Comparison of ENCODE assay signal across 9 cellular contexts in genomic region chr5:169980418-169981053, GRCh38. TPM values are rescaled to one million over a fixed set of nuclear protein-coding genes. Genes with fewer than 3 reads are reported as not detected.
A peak's percentile ranks its signal among the peaks of the same experiment; 100 is the strongest.
DNase-seq lines count a peak whose midpoint lies in the region; ATAC-seq, FAIRE-seq and TF ChIP-seq lines count a peak whose summit lies in the region.
"Had no signal": no experiment of that assay in that cellular context is flagged by ENCODE, and none has a peak within 500 bp of the region (broad histone marks: within the 10 kb centered on the region; RNA-seq: fewer than 3 reads in every experiment).

Gene INSYN2B (minus strand): TSS chr5:169980495. CDS start chr5:169883898, 96,597 bp downstream.

- H3K4me1 ChIP-seq in mesenchymal stem cell (ENCODE audit: control insufficient read depth, insufficient read depth, low read depth, low read length) (peaks cover 9% of the 10 kb centered on the region), testis (no peaks in the 10 kb centered on the region)

- peak; percentile 71 for TF ChIP-seq CTCF in epithelial cell of esophagus (IDR thresholded peaks at IDR 0.05; ENCODE audit: insufficient read depth, low read depth, low read length, missing control alignments)
- peak; percentile 64 to 82 (median 65) for TF ChIP-seq CTCF in testis (IDR thresholded peaks at IDR 0.05)

- no peak within 1 kb of the TSS for H4K91ac ChIP-seq in mesenchymal stem cell (ENCODE audit: low read length)

- H2BK120ac ChIP-seq in mesenchymal stem cell (ENCODE audit: low read depth, low read length), result peak within 1 kb of the TSS; percentile 23

- H3K27ac Mint-ChIP-seq in IgD-negative memory B cell, result peak within 1 kb of the TSS in 2 of 3 donors; percentile 13 to 73
- H3K27ac Mint-ChIP-seq in activated CD8-positive, alpha-beta memory T cell treated with anti-CD3 and anti-CD28 coated beads, Interleukin-2, amount 10 ng/mL, durations not matched to agents 7 days and 5 days, result no peak within 1 kb of the TSS
- H3K27ac Mint-ChIP-seq: T-cell had no signal

- peaks cover 2% of the 10 kb centered on the region for H3K79me1 ChIP-seq in mesenchymal stem cell (replicated peaks; ENCODE audit: low read length, poor library complexity, severe bottlenecking)

- no peaks in the 10 kb centered on the region for H3K9me3 Mint-ChIP-seq in IgD-negative memory B cell
- H3K9me3 Mint-ChIP-seq in activated CD8-positive, alpha-beta memory T cell treated with anti-CD3 and anti-CD28 coated beads, Interleukin-2, amount 10 ng/mL, durations not matched to agents 7 days and 5 days (ENCODE audit: low read depth), result no peaks in the 10 kb centered on the region
- H3K9me3 Mint-ChIP-seq: T-cell had no signal

- peak within 1 kb of the TSS; percentile 63 for H3K27ac ChIP-seq in mesenchymal stem cell (ENCODE audit: low read length, poor library complexity, severe bottlenecking)
- no peak within 1 kb of the TSS for H3K27ac ChIP-seq in testis

- ATAC-seq in activated CD8-positive, alpha-beta memory T cell treated with anti-CD3 and anti-CD28 coated beads, Interleukin-2, amount 10 ng/mL, durations not matched to agents 7 days and 5 days, result no peak
- ATAC-seq: T-cell had no signal

- WGBS in mesenchymal stem cell, result 11% methylated on average over 6 of the region's 11 CpGs
- 30% methylated on average over 11 of the region's 11 CpGs for WGBS in testis, 2 donors

- peak within 1 kb of the TSS in 1 of 2 experiments; percentile 79 for H3K4ac ChIP-seq in mesenchymal stem cell (ENCODE audit: low read depth in 1 of 2, low read length in 2 of 2)

- no peak within 1 kb of the TSS for H2AK5ac ChIP-seq in mesenchymal stem cell (ENCODE audit: low read length, severe bottlenecking)

- DNase-seq in Ammon's horn (ENCODE audit: low spot score) (peak; percentile 88), GM18507 (ENCODE audit: extremely low spot score, insufficient read length, low read depth) (peak; percentile 8), SK-N-DZ (ENCODE audit: low spot score) (peak; percentile 87), epithelial cell of esophagus (ENCODE audit: low read depth) (peak; percentile 88), mesenchymal stem cell (peak; percentile 94), testis (peak; percentile 91)
- DNase-seq in activated CD8-positive, alpha-beta memory T cell treated with anti-CD3 and anti-CD28 coated beads, Interleukin-2, amount 10 ng/mL, durations not matched to agents 7 days and 5 days, result no peak

- no peak within 1 kb of the TSS for H2BK5ac ChIP-seq in mesenchymal stem cell (ENCODE audit: low read depth, low read length, poor library complexity, severe bottlenecking)

- H3K4me1 Mint-ChIP-seq in IgD-negative memory B cell, result peaks cover 0 to 3% (median 0%) of the 10 kb centered on the region in 3 donors
- peaks cover 5% of the 10 kb centered on the region for H3K4me1 Mint-ChIP-seq in activated CD8-positive, alpha-beta memory T cell treated with anti-CD3 and anti-CD28 coated beads, Interleukin-2, amount 10 ng/mL, durations not matched to agents 7 days and 5 days
- H3K4me1 Mint-ChIP-seq: T-cell had no signal

- peak within 1 kb of the TSS in 1 of 2 experiments; percentile 92 for H2BK12ac ChIP-seq in mesenchymal stem cell (ENCODE audit: low read length in 2 of 2)

- H3K36me3 Mint-ChIP-seq in IgD-negative memory B cell, result peaks cover 6% of the 10 kb centered on the region
- peaks cover 25% of the 10 kb centered on the region for H3K36me3 Mint-ChIP-seq in activated CD8-positive, alpha-beta memory T cell treated with anti-CD3 and anti-CD28 coated beads, Interleukin-2, amount 10 ng/mL, durations not matched to agents 7 days and 5 days

- H2AFZ ChIP-seq in mesenchymal stem cell (ENCODE audit: low read depth, low read length), result no peak within 1 kb of the TSS

- CTCF ChIA-PET in activated CD8-positive, alpha-beta memory T cell treated with anti-CD3 and anti-CD28 coated beads, Interleukin-2, amount 10 ng/mL, durations not matched to agents 7 days and 5 days (lab: Charles Lee), result interaction anchor here (0.8 to 1.1 kb wide), 3 partner anchors 10 to 60 kb away, joined by 3 to 4 read pairs (median 3); no protein-coding TSS in a partner anchor

- no peaks in the 10 kb centered on the region for H3K27me3 ChIP-seq in mesenchymal stem cell (ENCODE audit: control insufficient read depth in 1 of 2, insufficient read depth in 1 of 2, low read length in 2 of 2)
- no peaks in the 10 kb centered on the region for H3K27me3 ChIP-seq in testis

- H3K36me3 ChIP-seq in mesenchymal stem cell (ENCODE audit: control insufficient read depth in 1 of 2, insufficient read depth in 2 of 2, low read depth in 1 of 2, low read length in 2 of 2) (no peaks in the 10 kb centered on the region), testis (ENCODE audit: low read depth, missing control alignments) (no peaks in the 10 kb centered on the region)

- no peaks in the 10 kb centered on the region for H3K27me3 Mint-ChIP-seq in IgD-negative memory B cell
- H3K27me3 Mint-ChIP-seq in activated CD8-positive, alpha-beta memory T cell treated with anti-CD3 and anti-CD28 coated beads, Interleukin-2, amount 10 ng/mL, durations not matched to agents 7 days and 5 days, result no peaks in the 10 kb centered on the region
- H3K27me3 Mint-ChIP-seq: T-cell had no signal

- FAIRE-seq in GM18507 (lab: Jason Lieb, UNC), result no peak

- H3K4me3 ChIP-seq in epithelial cell of esophagus (ENCODE audit: low read length) (peak within 1 kb of the TSS; percentile 34), mesenchymal stem cell (ENCODE audit: insufficient read depth in 1 of 2, low read depth in 1 of 2, low read length in 2 of 2) (peak within 1 kb of the TSS in 1 of 2 experiments; percentile 85), testis (no peak within 1 kb of the TSS)

- peak within 1 kb of the TSS; percentile 81 for H3K4me2 ChIP-seq in mesenchymal stem cell (ENCODE audit: low read length, poor library complexity, severe bottlenecking)

- peak within 1 kb of the TSS; percentile 50 for H4K8ac ChIP-seq in mesenchymal stem cell (ENCODE audit: low read length)

- peak within 1 kb of the TSS; percentile 93 for H3K9ac ChIP-seq in mesenchymal stem cell (ENCODE audit: low read length)

- H3K9me3 ChIP-seq in mesenchymal stem cell (ENCODE audit: control insufficient read depth, low read length), result no peaks in the 10 kb centered on the region
- H3K9me3 ChIP-seq in testis, result no peaks in the 10 kb centered on the region

- no peak within 1 kb of the TSS for H3K14ac ChIP-seq in mesenchymal stem cell (ENCODE audit: low read length in 2 of 2)

- no peak within 1 kb of the TSS for H2BK15ac ChIP-seq in mesenchymal stem cell (ENCODE audit: low read depth, poor library complexity, severe bottlenecking)

- H3K4me3 Mint-ChIP-seq in IgD-negative memory B cell, result no peak within 1 kb of the TSS
- H3K4me3 Mint-ChIP-seq in activated CD8-positive, alpha-beta memory T cell treated with anti-CD3 and anti-CD28 coated beads, Interleukin-2, amount 10 ng/mL, durations not matched to agents 7 days and 5 days, result no peak within 1 kb of the TSS
- H3K4me3 Mint-ChIP-seq: T-cell had no signal

- H3K23ac ChIP-seq in mesenchymal stem cell (ENCODE audit: low read length in 2 of 2), result no peak within 1 kb of the TSS

- H3K18ac ChIP-seq in mesenchymal stem cell (ENCODE audit: low read depth in 1 of 2, low read length in 2 of 2), result peak within 1 kb of the TSS; percentile 60 to 76

- TF ChIP-seq POLR2A in testis (IDR thresholded peaks at IDR 0.05), result no peak

- intact Hi-C loops in testis (cut with DNase I; ENCODE audit: low total_unique reads), result loop anchor here (5.0 kb wide), 1 partner anchor 278 kb away; no protein-coding TSS in a partner anchor

RNA-seq across cellular contexts. Expression of gene INSYN2B, which starts in this region (rescaled TPM):
- polyA plus RNA-seq in IgD-negative memory B cell (not detected), testis (ENCODE audit: insufficient read depth, low read depth, low replicate concordance) (1.0 TPM)
- polyA plus RNA-seq in SK-N-DZ (2014; cell fraction: cytosol; rRNA removed), result not detected in 2 replicates
- 0.09 and 0.41 TPM in 2 replicates for polyA plus RNA-seq in SK-N-DZ (2014; cell fraction: nucleus; rRNA removed)
- polyA plus RNA-seq in mesenchymal stem cell (2013, experiment 1 of 2), result 10.6 TPM
- polyA plus RNA-seq in mesenchymal stem cell (2013, experiment 2 of 2), result 10.6 TPM
- total RNA-seq in testis, result 1 to 10 TPM in 1 of 2 donors, under 1 TPM in 1; 0.37 to 2.3 TPM
- not detected for total RNA-seq in activated CD8-positive, alpha-beta memory T cell treated with anti-CD3 and anti-CD28 coated beads, Interleukin-2, amount 10 ng/mL, durations not matched to agents 7 days and 5 days
- total RNA-seq: T-cell had no signal
